ENCODE assay signal across 8 cellular contexts in the genomic region with DNA sequence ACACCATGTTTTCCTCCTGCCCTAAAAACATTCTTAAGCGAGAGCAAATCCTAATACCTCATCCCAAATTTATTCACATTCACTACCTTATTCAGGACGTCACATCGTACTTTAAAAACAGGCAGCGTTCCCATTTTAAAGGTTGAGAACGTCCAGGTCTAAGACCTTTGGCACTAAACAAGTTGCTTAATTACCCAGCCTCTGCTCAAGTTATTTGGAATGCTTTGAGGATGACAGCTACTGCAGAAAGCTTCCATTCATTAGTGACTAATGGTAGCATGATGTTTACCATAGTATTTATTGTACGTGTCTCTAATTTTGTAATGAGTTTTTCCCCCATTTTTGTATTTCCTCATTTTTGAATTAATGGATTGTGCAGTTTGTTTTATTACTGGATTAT. TPM values are rescaled to one million over a fixed set of nuclear protein-coding genes. Genes with fewer than 3 reads are reported as not detected.
DNase-seq lines count a peak whose midpoint lies in the region; ATAC-seq, FAIRE-seq and TF ChIP-seq lines count a peak whose summit lies in the region.

No MANE protein-coding gene starts in this region.

- in situ Hi-C loops in G401 (cut with HindIII; ENCODE audit: low sequenced_read_pairs), result no loop called here
- in situ Hi-C loops in GM13977 (cut with MboI; ENCODE audit: low pct_unique_long_range_greater_than_20kb, low sequenced_read_pairs, unreplicated experiment), result no loop called here

- DNase-seq in AG09309 (ENCODE audit: low read depth) (no peak), cardiac fibroblast (ENCODE audit: low read depth in 2 of 2) (peak; percentile 15 to 45), G401 (ENCODE audit: low spot score) (no peak), GM13977 (ENCODE audit: low spot score) (no peak), RCC 7860 (ENCODE audit: low spot score) (no peak)

- peak overlapping the region; percentile 65 to 92 (median 89) for H3K27ac Mint-ChIP-seq in IgD-negative memory B cell

- H3K9ac ChIP-seq in mucosa of stomach (ENCODE audit: low read length), result peak overlapping the region; percentile 94

- H3K36me3 ChIP-seq in mucosa of stomach (ENCODE audit: control insufficient read depth, insufficient read depth, low read length), result no peaks in the 10 kb centered on the region

- FAIRE-seq in RCC 7860 (lab: Jason Lieb, UNC), result no peak

- peak overlapping the region; percentile 89 to 100 (median 92) for H3K4me3 Mint-ChIP-seq in IgD-negative memory B cell

- H3K9me3 ChIP-seq in mucosa of stomach (ENCODE audit: control insufficient read depth, low read length), result no peaks in the 10 kb centered on the region

- TF ChIP-seq CTCF in AG09309 (IDR thresholded peaks at IDR 0.05; ENCODE audit: control insufficient read depth, insufficient read depth, low read depth, low read length, missing control alignments), result no peak
- no peak for TF ChIP-seq CTCF in cardiac fibroblast (IDR thresholded peaks at IDR 0.05; ENCODE audit: low read depth, low read length)
- no peak for TF ChIP-seq CTCF in GM13977 (IDR thresholded peaks at IDR 0.05; ENCODE audit: extremely low read depth, insufficient read depth, missing control alignments)

- H3K4me1 Mint-ChIP-seq in IgD-negative memory B cell, result peaks cover 35 to 57% (median 43%) of the 10 kb centered on the region in 3 donors

- no peaks in the 10 kb centered on the region for H3K27me3 ChIP-seq in mucosa of stomach (ENCODE audit: control insufficient read depth, insufficient read depth, low read length)

- ATAC-seq in HG03565 (IDR thresholded peaks at IDR 0.05; ENCODE audit: unreplicated experiment), result no peak

- H3K9me3 Mint-ChIP-seq in IgD-negative memory B cell, result no peaks in the 10 kb centered on the region

- H3K4me1 ChIP-seq in mucosa of stomach (ENCODE audit: control insufficient read depth, insufficient read depth, low read length), result peaks cover 15% of the 10 kb centered on the region

- H3K36me3 Mint-ChIP-seq in IgD-negative memory B cell, result peaks cover 4% of the 10 kb centered on the region

- H3K4me3 ChIP-seq in AG09309 (ENCODE audit: control insufficient read depth, low read depth, low read length) (peak overlapping the region; percentile 69), cardiac fibroblast (replicated peaks in 1 of 2; ENCODE audit: low read depth in 2 of 2, low read length in 2 of 2) (peak overlapping the region; percentile 77 to 93), mucosa of stomach (ENCODE audit: low read length) (peak overlapping the region; percentile 65)

- H3K27me3 Mint-ChIP-seq in IgD-negative memory B cell, result no peaks in the 10 kb centered on the region

RNA-seq across cellular contexts. Expression of a gene that starts 1.5 kb away (rescaled TPM):
- 19.4 TPM for polyA plus RNA-seq in IgD-negative memory B cell
- 9.1 and 14.1 TPM in 2 replicates for total RNA-seq in G401 (2014; rRNA removed; shearing (Covaris generic))

Comparison
In these comparisons a context has a peak if more than half of its experiments do, and no peak if none do; other contexts are left out.
1. DNase-seq: peak in cardiac fibroblast (2 of 2); none in AG09309 (single experiment), G401 (single experiment), GM13977 (single experiment) and RCC 7860 (single experiment).
2. Peak in every context shown above with its lines, with median percentiles within 50 percentile points of each other: H3K4me3 ChIP-seq.